In genomic region chr7:110839866-110840265, GRCh38 we compare ENCODE assay signal across 12 cellular contexts.
DNase-seq lines count a peak whose midpoint lies in the region; ATAC-seq, FAIRE-seq and TF ChIP-seq lines count a peak whose summit lies in the region.
"Had no signal": no experiment of that assay in that cellular context is flagged by ENCODE, and none has a peak within 500 bp of the region (broad histone marks: within the 10 kb centered on the region; RNA-seq: fewer than 3 reads in every experiment).

No MANE protein-coding gene starts in this region.

- in situ Hi-C loops in GM13976 (cut with MboI; ENCODE audit: low sequenced_read_pairs, unreplicated experiment): no loop called here

- H3F3A ChIP-seq in PC-9 (ENCODE audit: insufficient read depth, low read depth): no peaks in the 10 kb centered on the region

- no peak; a peak in 1 of 5 replicates for TF ChIP-seq RAD21 in A549 (conservative IDR thresholded peaks at IDR 0.05 in 1 of 2, IDR thresholded peaks at IDR 0.05 in 1 of 2)

- no peaks in the 10 kb centered on the region for H4K20me1 ChIP-seq in PC-9 (ENCODE audit: insufficient read depth)
- H4K20me1 ChIP-seq: BLaER1 treated with 17β-estradiol and CSF1 and Interleukin-3, amounts not matched to agents 10 nM and 100 nM had no signal

- BruUV-seq in PC-9 (replicated peaks; lab: Mats Ljungman, UMichigan): no TSS peak

- no peaks in the 10 kb centered on the region for H3K4me1 ChIP-seq in A549
- peaks cover 7% of the 10 kb centered on the region for H3K4me1 ChIP-seq in PC-9 (replicated peaks; ENCODE audit: insufficient read depth)
- H3K4me1 ChIP-seq: BLaER1 treated with 17β-estradiol and CSF1 and Interleukin-3, amounts not matched to agents 10 nM and 100 nM had no signal

- intact Hi-C loops in PC-9 (cut with micrococcal nuclease; ENCODE audit: unreplicated experiment): no loop called here

- H3K79me2 ChIP-seq in PC-9 (ENCODE audit: low read depth): no peaks in the 10 kb centered on the region

- TF ChIP-seq CTCF in A549 (IDR thresholded peaks at IDR 0.05) (no peak), PC-9 (conservative IDR thresholded peaks at IDR 0.05) (no peak), GM13976 (IDR thresholded peaks at IDR 0.05; ENCODE audit: borderline replicate concordance, control extremely low read depth, extremely low read depth, insufficient read depth, missing control alignments) (no peak)

- FAIRE-seq in A549 (lab: Jason Lieb, UNC): no peak
- FAIRE-seq in frontal cortex (lab: Jason Lieb, UNC): no peak
- FAIRE-seq: endometrium had no signal

- CTCF ChIA-PET in A549 (lab: Yijun Ruan, JAX): interaction anchor here (1.3 kb wide), 1 partner anchor 15 kb away, joined by 3 read pairs; no protein-coding TSS in a partner anchor
- CTCF ChIA-PET in PC-9 (lab: Charles Lee): no interaction called here

- WGBS in A549 (ENCODE audit: missing lambda C conversion rate): 49% methylated on average over 5 of the region's 5 CpGs

- no peak overlapping the region for H3K27ac ChIP-seq in A549
- no peak overlapping the region for H3K27ac ChIP-seq in PC-9
- H3K27ac ChIP-seq: BLaER1 treated with 17β-estradiol and CSF1 and Interleukin-3, amounts not matched to agents 10 nM and 100 nM; neutrophil had no signal

- H3K9me2 ChIP-seq in PC-9 (ENCODE audit: insufficient read depth): no peaks in the 10 kb centered on the region

- TF ChIP-seq EP300 in A549 (IDR thresholded peaks at IDR 0.05): no peak

- no peak for TF ChIP-seq POLR2A in A549 (IDR thresholded peaks at IDR 0.05; ENCODE audit: low read length)

- no peaks in the 10 kb centered on the region for H3K27me3 ChIP-seq in PC-9 (ENCODE audit: insufficient read depth, low read depth)
- H3K27me3 ChIP-seq: BLaER1 treated with 17β-estradiol and CSF1 and Interleukin-3, amounts not matched to agents 10 nM and 100 nM; neutrophil had no signal

- POLR2A ChIA-PET in A549 (lab: Yijun Ruan, JAX): no interaction called here
- POLR2A ChIA-PET in PC-9 (lab: Charles Lee; ENCODE audit: unreplicated experiment): no interaction called here

- H3K9me3 ChIP-seq in A549 (no peaks in the 10 kb centered on the region), PC-9 (ENCODE audit: insufficient read depth, low read depth) (no peaks in the 10 kb centered on the region; the same call in 1 of the 2 replicates)
- H3K9me3 ChIP-seq: BLaER1 treated with 17β-estradiol and CSF1 and Interleukin-3, amounts not matched to agents 10 nM and 100 nM; neutrophil had no signal

- no peaks in the 10 kb centered on the region for H3K36me3 ChIP-seq in PC-9 (ENCODE audit: low read depth)
- H3K36me3 ChIP-seq: BLaER1 treated with 17β-estradiol and CSF1 and Interleukin-3, amounts not matched to agents 10 nM and 100 nM; neutrophil had no signal

- H3K4me2 ChIP-seq in A549 (no peak overlapping the region), PC-9 (no peak overlapping the region)
- H3K4me2 ChIP-seq: BLaER1 treated with 17β-estradiol and CSF1 and Interleukin-3, amounts not matched to agents 10 nM and 100 nM had no signal

- H2AFZ ChIP-seq in PC-9: no peak overlapping the region

- DNase-seq in A549 (ENCODE audit: low read depth in 1 of 2, low spot score in 1 of 2) (peak in 1 of 2 experiments; percentile 32), HT-29 (ENCODE audit: low spot score) (peak; percentile 79), RKO (ENCODE audit: low spot score) (peak; percentile 36), foreskin melanocyte (peak; percentile 24), PC-9 (no peak), putamen (ENCODE audit: low spot score) (no peak), GM13976 (ENCODE audit: low spot score) (no peak), frontal cortex (ENCODE audit: low spot score in 2 of 2) (no peak)
- DNase-seq: stimulated activated naive B cell treated with anti-CD40 and anti-IgM and Interleukin-4, amounts not matched to agents 10 μg/mL and 1 μg/mL and 100 μg/mL, for 72 hours had no signal

- ATAC-seq in A549: peak; percentile 56 to 73; a peak in 3 of 6 replicates
- ATAC-seq: stimulated activated naive B cell treated with anti-CD40 and anti-IgM and Interleukin-4, amounts not matched to agents 10 μg/mL and 1 μg/mL and 100 μg/mL, for 72 hours had no signal

- H3K4me3 ChIP-seq in A549: no peak overlapping the region
- no peak overlapping the region for H3K4me3 ChIP-seq in PC-9
- H3K4me3 ChIP-seq: BLaER1 treated with 17β-estradiol and CSF1 and Interleukin-3, amounts not matched to agents 10 nM and 100 nM had no signal

TF ChIP-seq in A549, 52 proteins besides CTCF, POLR2A, EP300 and RAD21:
- TF ChIP-seq BCL3 (IDR thresholded peaks at IDR 0.05) (no peak), PBX3 (IDR thresholded peaks at IDR 0.05) (no peak), ZSCAN20 (CRISPR knock-in tag; IDR thresholded peaks at IDR 0.05) (no peak), ELK1 (IDR thresholded peaks at IDR 0.05; ENCODE audit: low read depth, low read length) (no peak), EHF (CRISPR knock-in tag; IDR thresholded peaks at IDR 0.05) (no peak), E2F6 (IDR thresholded peaks at IDR 0.05; ENCODE audit: borderline replicate concordance, low read depth) (no peak)

Comparison
In these comparisons a context has a peak if more than half of its experiments do, and no peak if none do; other contexts are left out.
1. DNase-seq: peak in HT-29 (single experiment), RKO (single experiment) and foreskin melanocyte (single experiment); none in PC-9 (0 of 2), putamen (single experiment), GM13976 (single experiment) and frontal cortex (0 of 2).